ENCODE assay signal across 1 cellular context in the genomic region with DNA sequence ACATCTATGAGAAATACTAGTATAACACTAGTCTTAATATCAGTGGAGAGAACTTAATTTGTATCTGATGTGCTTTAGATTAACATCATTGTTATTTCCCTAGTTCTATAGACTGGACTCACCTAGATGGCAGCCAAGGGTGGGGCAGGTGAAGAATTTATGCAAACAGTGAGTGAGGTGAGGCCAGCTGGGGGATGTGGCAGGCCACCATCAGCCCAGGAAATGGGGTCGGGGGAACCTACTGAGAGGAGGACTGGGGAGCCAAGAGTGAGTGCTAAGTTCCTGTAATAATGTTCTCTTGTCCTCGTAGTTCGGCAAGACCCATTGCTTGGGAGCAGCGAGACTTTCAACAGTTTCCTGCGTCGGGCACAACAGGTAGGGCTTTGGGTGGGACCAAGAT.
TF ChIP-seq lines count a peak whose summit lies in the region.

No MANE protein-coding gene starts in this region.

TF ChIP-seq in SK-N-SH treated with all-trans-retinoic acid at 6 μM for 48 hours, 23 proteins besides CTCF, POLR2A, EP300 and RAD21:
- no peak for TF ChIP-seq CSDC2 (CRISPR knock-in tag; IDR thresholded peaks at IDR 0.05)
- TF ChIP-seq SNAI2 (CRISPR knock-in tag; IDR thresholded peaks at IDR 0.05): no peak
- TF ChIP-seq, protein P1, sequence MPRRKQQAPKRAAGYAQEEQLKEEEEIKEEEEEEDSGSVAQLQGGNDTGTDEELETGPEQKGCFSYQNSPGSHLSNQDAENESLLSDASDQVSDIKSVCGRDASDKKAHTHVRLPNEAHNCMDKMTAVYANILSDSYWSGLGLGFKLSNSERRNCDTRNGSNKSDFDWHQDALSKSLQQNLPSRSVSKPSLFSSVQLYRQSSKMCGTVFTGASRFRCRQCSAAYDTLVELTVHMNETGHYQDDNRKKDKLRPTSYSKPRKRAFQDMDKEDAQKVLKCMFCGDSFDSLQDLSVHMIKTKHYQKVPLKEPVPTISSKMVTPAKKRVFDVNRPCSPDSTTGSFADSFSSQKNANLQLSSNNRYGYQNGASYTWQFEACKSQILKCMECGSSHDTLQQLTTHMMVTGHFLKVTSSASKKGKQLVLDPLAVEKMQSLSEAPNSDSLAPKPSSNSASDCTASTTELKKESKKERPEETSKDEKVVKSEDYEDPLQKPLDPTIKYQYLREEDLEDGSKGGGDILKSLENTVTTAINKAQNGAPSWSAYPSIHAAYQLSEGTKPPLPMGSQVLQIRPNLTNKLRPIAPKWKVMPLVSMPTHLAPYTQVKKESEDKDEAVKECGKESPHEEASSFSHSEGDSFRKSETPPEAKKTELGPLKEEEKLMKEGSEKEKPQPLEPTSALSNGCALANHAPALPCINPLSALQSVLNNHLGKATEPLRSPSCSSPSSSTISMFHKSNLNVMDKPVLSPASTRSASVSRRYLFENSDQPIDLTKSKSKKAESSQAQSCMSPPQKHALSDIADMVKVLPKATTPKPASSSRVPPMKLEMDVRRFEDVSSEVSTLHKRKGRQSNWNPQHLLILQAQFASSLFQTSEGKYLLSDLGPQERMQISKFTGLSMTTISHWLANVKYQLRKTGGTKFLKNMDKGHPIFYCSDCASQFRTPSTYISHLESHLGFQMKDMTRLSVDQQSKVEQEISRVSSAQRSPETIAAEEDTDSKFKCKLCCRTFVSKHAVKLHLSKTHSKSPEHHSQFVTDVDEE (CRISPR knock-in tag; IDR thresholded peaks at IDR 0.05): no peak
- TF ChIP-seq ARNTL (CRISPR knock-in tag; IDR thresholded peaks at IDR 0.05; ENCODE audit: borderline replicate concordance, low read depth): no peak
- TF ChIP-seq BACH2 (CRISPR knock-in tag; IDR thresholded peaks at IDR 0.05; ENCODE audit: borderline replicate concordance): no peak
- TF ChIP-seq, protein P2, sequence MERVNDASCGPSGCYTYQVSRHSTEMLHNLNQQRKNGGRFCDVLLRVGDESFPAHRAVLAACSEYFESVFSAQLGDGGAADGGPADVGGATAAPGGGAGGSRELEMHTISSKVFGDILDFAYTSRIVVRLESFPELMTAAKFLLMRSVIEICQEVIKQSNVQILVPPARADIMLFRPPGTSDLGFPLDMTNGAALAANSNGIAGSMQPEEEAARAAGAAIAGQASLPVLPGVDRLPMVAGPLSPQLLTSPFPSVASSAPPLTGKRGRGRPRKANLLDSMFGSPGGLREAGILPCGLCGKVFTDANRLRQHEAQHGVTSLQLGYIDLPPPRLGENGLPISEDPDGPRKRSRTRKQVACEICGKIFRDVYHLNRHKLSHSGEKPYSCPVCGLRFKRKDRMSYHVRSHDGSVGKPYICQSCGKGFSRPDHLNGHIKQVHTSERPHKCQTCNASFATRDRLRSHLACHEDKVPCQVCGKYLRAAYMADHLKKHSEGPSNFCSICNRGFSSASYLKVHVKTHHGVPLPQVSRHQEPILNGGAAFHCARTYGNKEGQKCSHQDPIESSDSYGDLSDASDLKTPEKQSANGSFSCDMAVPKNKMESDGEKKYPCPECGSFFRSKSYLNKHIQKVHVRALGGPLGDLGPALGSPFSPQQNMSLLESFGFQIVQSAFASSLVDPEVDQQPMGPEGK (CRISPR knock-in tag; IDR thresholded peaks at IDR 0.05; ENCODE audit: borderline replicate concordance): no peak
- no peak for TF ChIP-seq ESRRG (CRISPR knock-in tag; IDR thresholded peaks at IDR 0.05)
TF ChIP-seq in SK-N-SH treated with all-trans-retinoic acid at 6 μM for 48 hours: peak in this region for 0.
